8 cellular contexts compared by ENCODE assay signal in genomic region chr19:17385878-17386611, GRCh38. TPM values are rescaled to one million over a fixed set of nuclear protein-coding genes. Genes with fewer than 3 reads are reported as not detected.
DNase-seq lines count a peak whose midpoint lies in the region; ATAC-seq and TF ChIP-seq lines count a peak whose summit lies in the region.

No MANE protein-coding gene starts in this region.

- no peak overlapping the region for H3K4me2 ChIP-seq in hepatocyte

- CTCF ChIA-PET in CD8-positive, alpha-beta memory T cell (lab: Charles Lee) = interaction anchor here (0.6 to 3.5 kb wide), 19 partner anchors 10 to 125 kb away, joined by 3 to 15 read pairs (median 4); partner anchors contain the start of genes ABHD8 and BST2

- H3K27ac Mint-ChIP-seq in CD8-positive, alpha-beta memory T cell = no peak overlapping the region

- peak; percentile 66 for TF ChIP-seq CTCF in hepatocyte (IDR thresholded peaks at IDR 0.05; ENCODE audit: poor library complexity)

- H3K4me3 ChIP-seq in CD8-positive, alpha-beta memory T cell (ENCODE audit: low read length) = no peak overlapping the region
- no peak overlapping the region for H3K4me3 ChIP-seq in adipocyte (ENCODE audit: low read length)
- H3K4me3 ChIP-seq in hepatocyte = no peak overlapping the region

- H3K27ac ChIP-seq in CD8-positive, alpha-beta memory T cell (ENCODE audit: low read depth, low read length) = no peak overlapping the region
- H3K27ac ChIP-seq in hepatocyte = no peak overlapping the region

- no peaks in the 10 kb centered on the region for H3K27me3 Mint-ChIP-seq in CD8-positive, alpha-beta memory T cell

- no peaks in the 10 kb centered on the region for H4K20me1 ChIP-seq in hepatocyte (ENCODE audit: insufficient read depth, poor library complexity, severe bottlenecking)

- no peaks in the 10 kb centered on the region for H3K36me3 ChIP-seq in CD8-positive, alpha-beta memory T cell (ENCODE audit: insufficient read depth, low read length)
- H3K36me3 ChIP-seq in adipocyte (ENCODE audit: control insufficient read depth, insufficient read depth, low read length, severe bottlenecking) = no peaks in the 10 kb centered on the region
- H3K36me3 ChIP-seq in hepatocyte (replicated peaks; ENCODE audit: insufficient read depth, low read depth) = no peaks in the 10 kb centered on the region

- DNase-seq in CD8-positive, alpha-beta memory T cell = peak; percentile 37 to 69 (median 40)
- DNase-seq in HUDEP-2 (lab: John Stamatoyannopoulos, UW; ENCODE audit: unreplicated experiment in 76 of 76) (peak in 51 of 76 experiments; percentile 13 to 74 (median 42)), SKM-1 (lab: John Stamatoyannopoulos, UW; ENCODE audit: unreplicated experiment) (peak; percentile 33), adipocyte (ENCODE audit: low read depth) (peak; percentile 81), hepatocyte (ENCODE audit: low spot score) (peak; percentile 78)
- peak; percentile 77 for DNase-seq in stimulated activated CD4-positive, alpha-beta T cell treated with anti-CD3 and anti-CD28 coated beads, Interleukin-15, amount 100 ng/mL, for 24 hours

- H3K27me3 ChIP-seq in CD8-positive, alpha-beta memory T cell (ENCODE audit: insufficient read depth, low read length, poor library complexity, severe bottlenecking) = no peaks in the 10 kb centered on the region
- no peaks in the 10 kb centered on the region for H3K27me3 ChIP-seq in adipocyte (replicated peaks; ENCODE audit: control insufficient read depth, insufficient read depth, low read length)
- H3K27me3 ChIP-seq in hepatocyte = peaks cover 9% of the 10 kb centered on the region

- H3K36me3 Mint-ChIP-seq in CD8-positive, alpha-beta memory T cell = no peaks in the 10 kb centered on the region

- no peak overlapping the region for H3K9ac ChIP-seq in adipocyte (ENCODE audit: low read length)

- H3K4me3 Mint-ChIP-seq in CD8-positive, alpha-beta memory T cell = no peak overlapping the region

- POLR2A ChIA-PET in CD8-positive, alpha-beta memory T cell (lab: Charles Lee) = interaction anchor here (0.6 to 0.7 kb wide), 2 partner anchors 72 to 141 kb away, joined by 3 read pairs; no protein-coding TSS in a partner anchor

- 58% methylated on average over 17 of the region's 20 CpGs for WGBS in hepatocyte (ENCODE audit: low lambda C conversion rate, missing lambda C conversion rate)

- no peak overlapping the region for H2AFZ ChIP-seq in hepatocyte

- peaks cover 4% of the 10 kb centered on the region for H3K4me1 ChIP-seq in CD8-positive, alpha-beta memory T cell (ENCODE audit: insufficient read depth, low read length)
- H3K4me1 ChIP-seq in adipocyte (ENCODE audit: control insufficient read depth, insufficient read depth, low read length) = peaks cover 5% of the 10 kb centered on the region
- no peaks in the 10 kb centered on the region for H3K4me1 ChIP-seq in hepatocyte (ENCODE audit: insufficient read depth)

- H3K79me2 ChIP-seq in hepatocyte = no peaks in the 10 kb centered on the region

- H3K4me1 Mint-ChIP-seq in CD8-positive, alpha-beta memory T cell = peaks cover 8 to 14% (median 11%) of the 10 kb centered on the region in 3 donors

- no peak for ATAC-seq in GM21737 (IDR thresholded peaks at IDR 0.05; ENCODE audit: unreplicated experiment)
- no peak for ATAC-seq in GM21723 (IDR thresholded peaks at IDR 0.05; ENCODE audit: unreplicated experiment)

- peaks cover 0 to 2% (median 0%) of the 10 kb centered on the region in 5 donors for H3K9me3 Mint-ChIP-seq in CD8-positive, alpha-beta memory T cell

- no peaks in the 10 kb centered on the region for H3K9me2 ChIP-seq in hepatocyte (replicated peaks; ENCODE audit: insufficient read depth)

- no peaks in the 10 kb centered on the region for H3K9me3 ChIP-seq in CD8-positive, alpha-beta memory T cell (ENCODE audit: low read length)
- H3K9me3 ChIP-seq in adipocyte (ENCODE audit: control insufficient read depth, low read length) (peaks cover 8% of the 10 kb centered on the region), hepatocyte (ENCODE audit: low read depth) (no peaks in the 10 kb centered on the region)

RNA-seq across cellular contexts. Expression of gene CCDC194, which starts 8.0 kb away (rescaled TPM):
- 1 to 10 TPM; 1.1 to 1.5 TPM for total RNA-seq in CD8-positive, alpha-beta memory T cell
- polyA plus RNA-seq in CD8-positive, alpha-beta memory T cell = not detected
- total RNA-seq in hepatocyte = not detected in 2 replicates
- 0.80 TPM in 1 of 2 replicates, not detected in the other for polyA plus RNA-seq in hepatocyte

RNA-seq across cellular contexts. Expression of gene PLVAP, which starts 8.9 kb away (rescaled TPM):
- not detected for total RNA-seq in CD8-positive, alpha-beta memory T cell
- polyA plus RNA-seq in CD8-positive, alpha-beta memory T cell = not detected
- total RNA-seq in hepatocyte = 1.4 and 1.8 TPM in 2 replicates
- polyA plus RNA-seq in hepatocyte = 2.5 and 5.3 TPM in 2 replicates

RNA-seq across cellular contexts. Expression of gene BST2, which starts 19.4 kb away (rescaled TPM):
- 100 to 1,000 TPM; 116 to 124 TPM for total RNA-seq in CD8-positive, alpha-beta memory T cell
- polyA plus RNA-seq in CD8-positive, alpha-beta memory T cell = 192 TPM
- total RNA-seq in hepatocyte = 43.2 and 50.1 TPM in 2 replicates
- polyA plus RNA-seq in hepatocyte = 129 and 195 TPM in 2 replicates

RNA-seq across cellular contexts. Expression of gene MVB12A, which starts 33.8 kb away (rescaled TPM):
- total RNA-seq in CD8-positive, alpha-beta memory T cell = 10 to 100 TPM; 34.5 to 39.2 TPM
- polyA plus RNA-seq in CD8-positive, alpha-beta memory T cell = 26.9 TPM
- 36.1 and 46.4 TPM in 2 replicates for total RNA-seq in hepatocyte
- 65.2 and 77.1 TPM in 2 replicates for polyA plus RNA-seq in hepatocyte

RNA-seq across cellular contexts. Expression of gene GTPBP3, which starts 48.7 kb away (rescaled TPM):
- total RNA-seq in CD8-positive, alpha-beta memory T cell = 10 to 100 TPM; 47.3 to 55.7 TPM
- polyA plus RNA-seq in CD8-positive, alpha-beta memory T cell = 13.3 TPM
- total RNA-seq in hepatocyte = 18.1 and 20.9 TPM in 2 replicates
- polyA plus RNA-seq in hepatocyte = 13.2 and 18.1 TPM in 2 replicates
